ENCODE assay signal across 1 cellular context in genomic region chr7:99211241-99211602, GRCh38.
TF ChIP-seq lines count a peak whose summit lies in the region.

No MANE protein-coding gene starts in this region.

TF ChIP-seq in GM12891, 5 proteins besides CTCF, POLR2A, EP300 and RAD21:
- TF ChIP-seq SPI1 (IDR thresholded peaks at IDR 0.05; ENCODE audit: low read depth, low read length) (no peak), PAX5 (IDR thresholded peaks at IDR 0.05; ENCODE audit: insufficient read depth, low read length, severe bottlenecking) (no peak), TAF1 (IDR thresholded peaks at IDR 0.05; ENCODE audit: low read depth, low read length) (no peak), POU2F2 (IDR thresholded peaks at IDR 0.05; ENCODE audit: low read depth, low read length) (no peak), POLR2AphosphoS5 (IDR thresholded peaks at IDR 0.05; ENCODE audit: low read depth, low read length) (no peak)
